In genomic region chr18:47906408-47906807, GRCh38 we compare ENCODE assay signal across 20 cellular contexts. TPM values are rescaled to one million over a fixed set of nuclear protein-coding genes. Genes with fewer than 3 reads are reported as not detected.
DNase-seq lines count a peak whose midpoint lies in the region; ATAC-seq, FAIRE-seq and TF ChIP-seq lines count a peak whose summit lies in the region.
"Had no signal": no experiment of that assay in that cellular context is flagged by ENCODE, and none has a peak within 500 bp of the region (broad histone marks: within the 10 kb centered on the region; RNA-seq: fewer than 3 reads in every experiment).

No MANE protein-coding gene starts in this region.

- H3K9ac ChIP-seq in endodermal cell (ENCODE audit: extremely low read depth, low read length, poor library complexity, severe bottlenecking) = no peak overlapping the region
- H3K9ac ChIP-seq: BLaER1 had no signal

- peaks cover 93% of the 10 kb centered on the region for H3K36me3 Mint-ChIP-seq in activated T-cell treated with anti-CD3 and anti-CD28 coated beads, Interleukin-2, amount 50 U/mL, for 24 hours (ENCODE audit: low read depth)
- H3K36me3 Mint-ChIP-seq in T-helper 17 cell (ENCODE audit: low read depth) (peaks cover 7% of the 10 kb centered on the region), endodermal cell (ENCODE audit: low read depth) (peaks cover 54% of the 10 kb centered on the region)

- H3K36me3 ChIP-seq in endodermal cell (ENCODE audit: control insufficient read depth, insufficient read depth, low read length) = peaks cover 70% of the 10 kb centered on the region

- H3K27ac ChIP-seq in endodermal cell (ENCODE audit: low read depth, low read length) = no peak overlapping the region
- H3K27ac ChIP-seq: BLaER1 had no signal

- ATAC-seq in T-helper 17 cell (no peak), GM21576 (IDR thresholded peaks at IDR 0.05; ENCODE audit: unreplicated experiment) (no peak)
- ATAC-seq: CD8-positive, alpha-beta T cell had no signal

- H3K27me3 ChIP-seq in endodermal cell (ENCODE audit: control insufficient read depth, insufficient read depth, low read length, poor library complexity, severe bottlenecking) = no peaks in the 10 kb centered on the region
- H3K27me3 ChIP-seq: BLaER1 had no signal

- peak; percentile 63 for FAIRE-seq in GM12891 (lab: Jason Lieb, UNC)
- FAIRE-seq: H1, HTR-8/SVneo had no signal

- no peak for TF ChIP-seq POLR2A in GM12891 (IDR thresholded peaks at IDR 0.05; ENCODE audit: low read depth, low read length)

- TF ChIP-seq CTCF in endodermal cell (conservative IDR thresholded peaks at IDR 0.05) = no peak

- H3K27ac Mint-ChIP-seq in activated T-cell treated with anti-CD3 and anti-CD28 coated beads, Interleukin-2, amount 50 U/mL, for 24 hours = peak overlapping the region; percentile 88
- peak overlapping the region; percentile 61 for H3K27ac Mint-ChIP-seq in T-helper 17 cell
- no peak overlapping the region for H3K27ac Mint-ChIP-seq in endodermal cell
- H3K27ac Mint-ChIP-seq: CD8-positive, alpha-beta T cell; HFFc6 had no signal

- no peaks in the 10 kb centered on the region for H3K4me1 ChIP-seq in endodermal cell (ENCODE audit: control insufficient read depth, insufficient read depth, low read length)

- 98% methylated on average over 2 of the region's 3 CpGs; no CpG with 5 or more reads in 1 of the 2 experiments for WGBS in endodermal cell (ENCODE audit: insufficient coverage in 1 of 2, insufficient read length in 1 of 2), 2 experiments

- H3K4me3 ChIP-seq in endodermal cell (ENCODE audit: low read length) = peak overlapping the region; percentile 43
- H3K4me3 ChIP-seq: BLaER1 had no signal

- DNase-seq in activated T-cell treated with anti-CD3 and anti-CD28 coated beads, Interleukin-2, amount 50 U/mL, for 24 hours = no peak
- no peak for DNase-seq in activated T-cell treated with anti-CD3 and anti-CD28 coated beads for 4 hours
- DNase-seq in GM12891 (ENCODE audit: insufficient read length, low spot score) = no peak
- DNase-seq in T-helper 17 cell = no peak
- no peak for DNase-seq in endodermal cell
- DNase-seq in H4 (ENCODE audit: low spot score) = no peak
- DNase-seq: CD8-positive, alpha-beta T cell; DMS53; EL; HFFc6; NCI-H1105 treated with DMSO at 0.1 percent for 48 hours; NCI-H1694 treated with DMSO at 0.1 percent for 48 hours; NCI-H510A; NCI-H774; OCI-M1; Right ventricle myocardium superior had no signal

- H3K4me1 Mint-ChIP-seq in activated T-cell treated with anti-CD3 and anti-CD28 coated beads, Interleukin-2, amount 50 U/mL, for 24 hours (ENCODE audit: low read depth) = peaks cover 98% of the 10 kb centered on the region
- peaks cover 39% of the 10 kb centered on the region for H3K4me1 Mint-ChIP-seq in T-helper 17 cell
- peaks cover 45% of the 10 kb centered on the region for H3K4me1 Mint-ChIP-seq in endodermal cell

- no peaks in the 10 kb centered on the region for H3K27me3 Mint-ChIP-seq in activated T-cell treated with anti-CD3 and anti-CD28 coated beads, Interleukin-2, amount 50 U/mL, for 24 hours
- H3K27me3 Mint-ChIP-seq in T-helper 17 cell (no peaks in the 10 kb centered on the region), endodermal cell (ENCODE audit: insufficient read depth) (no peaks in the 10 kb centered on the region)

- no peaks in the 10 kb centered on the region for H3K9me3 ChIP-seq in T-helper 17 cell (ENCODE audit: control insufficient read depth, low read length, poor library complexity, severe bottlenecking)
- H3K9me3 ChIP-seq in endodermal cell (ENCODE audit: control insufficient read depth, low read length) = peaks cover 33% of the 10 kb centered on the region

- peaks cover 23% of the 10 kb centered on the region for H3K9me3 Mint-ChIP-seq in activated T-cell treated with anti-CD3 and anti-CD28 coated beads, Interleukin-2, amount 50 U/mL, for 24 hours
- peaks cover 18% of the 10 kb centered on the region for H3K9me3 Mint-ChIP-seq in endodermal cell

- no peak overlapping the region for H3K4me3 Mint-ChIP-seq in activated T-cell treated with anti-CD3 and anti-CD28 coated beads, Interleukin-2, amount 50 U/mL, for 24 hours
- H3K4me3 Mint-ChIP-seq in T-helper 17 cell (no peak overlapping the region), endodermal cell (no peak overlapping the region)
- H3K4me3 Mint-ChIP-seq: CD8-positive, alpha-beta T cell; HFFc6 had no signal

TF ChIP-seq in GM12891, 5 proteins besides CTCF, POLR2A, EP300 and RAD21:
- TF ChIP-seq SPI1 (IDR thresholded peaks at IDR 0.05; ENCODE audit: low read depth, low read length) (no peak), POU2F2 (IDR thresholded peaks at IDR 0.05; ENCODE audit: low read depth, low read length) (no peak), POLR2AphosphoS5 (IDR thresholded peaks at IDR 0.05; ENCODE audit: low read depth, low read length) (no peak), TAF1 (IDR thresholded peaks at IDR 0.05; ENCODE audit: low read depth, low read length) (no peak), PAX5 (IDR thresholded peaks at IDR 0.05; ENCODE audit: insufficient read depth, low read length, severe bottlenecking) (no peak)
TF ChIP-seq in GM12891: peak in this region for 0.

RNA-seq across cellular contexts. Expression of gene SMAD2, which starts 24.1 kb away (rescaled TPM):
- 60.6 TPM for polyA plus RNA-seq in GM12891 (2012; ENCODE audit: low read depth, missing spikeins)
- 100 to 1,000 TPM; 108 to 114 TPM for total RNA-seq in T-helper 17 cell
- total RNA-seq in endodermal cell = 100 to 1,000 TPM; 156 to 189 TPM
- 69.1 TPM for polyA plus RNA-seq in endodermal cell (2013, experiment 1 of 2)
- 67.2 TPM for polyA plus RNA-seq in endodermal cell (2013, experiment 2 of 2)
- 102 and 113 TPM in 2 replicates for total RNA-seq in H4 (2014; rRNA removed; shearing (Covaris generic))
